Comparison of ENCODE assay signal across 15 cellular contexts in the genomic region with DNA sequence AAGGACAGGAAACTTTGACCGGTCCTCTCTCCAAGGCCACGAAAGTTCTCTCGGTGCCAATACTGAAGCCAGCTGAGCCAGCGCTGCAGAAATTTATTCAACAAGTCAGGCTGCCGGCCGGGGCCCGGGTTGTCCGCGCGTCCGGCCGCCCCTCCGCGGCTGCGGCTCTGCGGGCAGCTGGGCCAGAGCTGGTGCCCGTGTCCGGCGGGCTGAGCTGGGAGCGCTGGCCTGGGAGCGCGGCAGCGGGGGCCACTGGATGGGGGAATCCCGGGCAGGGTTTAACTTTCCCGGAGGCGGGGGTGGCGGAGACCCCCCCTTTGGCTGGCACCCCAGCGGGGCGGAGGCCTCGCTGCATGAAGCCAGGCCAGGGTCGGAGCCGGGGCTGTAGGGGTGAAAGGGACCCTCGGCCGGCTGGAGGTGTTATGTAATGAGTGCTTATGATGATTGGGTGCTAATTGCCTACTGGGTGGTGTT. TPM values are rescaled to one million over a fixed set of nuclear protein-coding genes. Genes with fewer than 3 reads are reported as not detected.
DNase-seq lines count a peak whose midpoint lies in the region; TF ChIP-seq lines count a peak whose summit lies in the region.
"Had no signal": no experiment of that assay in that cellular context is flagged by ENCODE, and none has a peak within 500 bp of the region (broad histone marks: within the 10 kb centered on the region; RNA-seq: fewer than 3 reads in every experiment).

No MANE protein-coding gene starts in this region.

- H3K27me3 Mint-ChIP-seq in nephron progenitor cell (ENCODE audit: low read depth, poor library complexity) = peaks cover 50% of the 10 kb centered on the region

- peak overlapping the region; percentile 77 for H3K4me3 Mint-ChIP-seq in nephron progenitor cell

- H2AFZ ChIP-seq in mammary epithelial cell (ENCODE audit: low read depth, low read length) = no peak overlapping the region

- H3K4me3 ChIP-seq in mammary epithelial cell (replicated peaks in 1 of 3; ENCODE audit: insufficient read depth in 1 of 3, low read depth in 2 of 3, low read length in 3 of 3) = no peak overlapping the region
- H3K4me3 ChIP-seq: SJCRH30 had no signal

- no peak overlapping the region for H3K27ac ChIP-seq in mammary epithelial cell (ENCODE audit: insufficient read depth, low read depth, low read length)
- H3K27ac ChIP-seq: SJCRH30 had no signal

- H3K79me2 ChIP-seq in mammary epithelial cell (ENCODE audit: insufficient read depth, low read length) = no peaks in the 10 kb centered on the region

- 13% methylated on average over 25 of the region's 34 CpGs for WGBS in mammary epithelial cell (ENCODE audit: low coverage, missing lambda C conversion rate)

- peaks cover 31% of the 10 kb centered on the region for H3K4me1 Mint-ChIP-seq in nephron progenitor cell

- H3K36me3 ChIP-seq in ES-I3 (ENCODE audit: insufficient read depth, low read length) = no peaks in the 10 kb centered on the region
- H3K36me3 ChIP-seq in mammary epithelial cell (ENCODE audit: insufficient read depth, low read length) = no peaks in the 10 kb centered on the region
- H3K36me3 ChIP-seq: SJCRH30 had no signal

- intact Hi-C loops in mammary epithelial cell (cut with micrococcal nuclease) = loop anchor here (5.0 kb wide), 3 partner anchors 374 to 479 kb away; no protein-coding TSS in a partner anchor

- no peaks in the 10 kb centered on the region for H4K20me1 ChIP-seq in mammary epithelial cell (ENCODE audit: insufficient read depth, low read length)

- CTCF ChIA-PET in mammary epithelial cell (lab: Charles Lee; ENCODE audit: low non-redundant PET) = no interaction called here

- H3K9me3 Mint-ChIP-seq in nephron progenitor cell = no peaks in the 10 kb centered on the region

- H3K4me1 ChIP-seq in ES-I3 (ENCODE audit: insufficient read depth, low read length) = peaks cover 10% of the 10 kb centered on the region
- H3K4me1 ChIP-seq in mammary epithelial cell (ENCODE audit: insufficient read depth, low read length) = peaks cover 7% of the 10 kb centered on the region
- H3K4me1 ChIP-seq: SJCRH30 had no signal

- H3K27ac Mint-ChIP-seq in nephron progenitor cell = no peak overlapping the region

- H3K9ac ChIP-seq in ES-I3 (ENCODE audit: low read depth, low read length) = peak overlapping the region; percentile 14; the same call in 1 of the 2 replicates
- no peak overlapping the region for H3K9ac ChIP-seq in mammary epithelial cell (ENCODE audit: insufficient read depth, low read length)

- dilution Hi-C loops in mammary epithelial cell (cut with HindIII; ENCODE audit: low sequenced_read_pairs) = loop anchor here (25.0 kb wide), 1 partner anchor 804 kb away; a partner anchor contains a TSS

- BruUV-seq in mammary epithelial cell (replicated peaks; lab: Mats Ljungman, UMichigan) = no TSS peak

- H3K9me3 ChIP-seq in ES-I3 (ENCODE audit: control insufficient read depth, insufficient read depth, low read length) (no peaks in the 10 kb centered on the region), mammary epithelial cell (replicated peaks; ENCODE audit: insufficient read depth, low read length) (no peaks in the 10 kb centered on the region)
- H3K9me3 ChIP-seq: SJCRH30 had no signal

- DNase-seq in DMS53 (lab: John Stamatoyannopoulos, UW) (peak; percentile 27), DMS53 treated with DMSO at 0.1 percent for 48 hours (lab: John Stamatoyannopoulos, UW; ENCODE audit: unreplicated experiment) (no peak), mammary epithelial cell (no peak), nephron progenitor cell (peak; percentile 51), SIG-M5 (lab: John Stamatoyannopoulos, UW) (no peak), amygdala (lab: John Stamatoyannopoulos, UW) (no peak), DMS153 treated with DMSO at 0.1 percent for 48 hours (lab: John Stamatoyannopoulos, UW; ENCODE audit: unreplicated experiment) (no peak)
- DNase-seq: 8988T; activated effector memory CD4-positive, alpha-beta T cell treated with Interleukin-2 at 50 U/mL for 16 hours; Calu3; Karpas-422; NCI-H2081; SJCRH30; trophoblast cell had no signal

- peaks cover 12% of the 10 kb centered on the region for H3K27me3 ChIP-seq in mammary epithelial cell (ENCODE audit: insufficient read depth, low read length)
- H3K27me3 ChIP-seq: SJCRH30 had no signal

- TF ChIP-seq CTCF in mammary epithelial cell (conservative IDR thresholded peaks at IDR 0.05 in 1 of 2, IDR thresholded peaks at IDR 0.05 in 1 of 2; ENCODE audit: extremely low read depth in 1 of 2, insufficient read depth in 1 of 2, low read depth in 1 of 2, low read length in 2 of 2) (no peak), nephron progenitor cell (IDR thresholded peaks at IDR 0.05) (no peak)

- in situ Hi-C loops in mammary epithelial cell (cut with MboI; ENCODE audit: low sequenced_read_pairs in 2 of 2) = no loop called here

- no peaks in the 10 kb centered on the region for H3K36me3 Mint-ChIP-seq in nephron progenitor cell (ENCODE audit: low read depth)

- H3K4me2 ChIP-seq in mammary epithelial cell (ENCODE audit: insufficient read depth, low read depth, low read length) = peak overlapping the region; percentile 11

RNA-seq across cellular contexts. Expression of a gene that starts 12.3 kb away (rescaled TPM):
- total RNA-seq in mammary epithelial cell = under 1 TPM in 1 of 2 donors, not detected in 1; under 0.01 TPM
- 0.01 TPM for polyA plus RNA-seq in mammary epithelial cell
- polyA minus RNA-seq in mammary epithelial cell = not detected

RNA-seq across cellular contexts. Expression of a gene that starts 25.7 kb away (rescaled TPM):
- 10 to 100 TPM; 35.7 to 81.3 TPM for total RNA-seq in mammary epithelial cell
- polyA plus RNA-seq in mammary epithelial cell = 89.0 TPM
- polyA minus RNA-seq in mammary epithelial cell = 12.5 TPM

RNA-seq across cellular contexts. Expression of a gene that starts 37.9 kb away (rescaled TPM):
- total RNA-seq in mammary epithelial cell = 100 to 1,000 TPM; 598 to 653 TPM
- polyA plus RNA-seq in mammary epithelial cell = 904 TPM
- polyA minus RNA-seq in mammary epithelial cell = 327 TPM

RNA-seq across cellular contexts. Expression of a gene that starts 56.2 kb away (rescaled TPM):
- total RNA-seq in mammary epithelial cell = 10 to 100 TPM; 36.8 to 36.9 TPM
- 25.6 TPM for polyA plus RNA-seq in mammary epithelial cell
- polyA minus RNA-seq in mammary epithelial cell = 40.2 TPM

Comparison
In these comparisons a context has a peak if more than half of its experiments do, and no peak if none do; other contexts are left out.
1. DNase-seq: peak in DMS53 (single experiment) and nephron progenitor cell (single experiment); none in DMS53 treated with DMSO at 0.1 percent for 48 hours (single experiment), mammary epithelial cell (single experiment), SIG-M5 (single experiment), amygdala (0 of 56) and DMS153 treated with DMSO at 0.1 percent for 48 hours (single experiment).